Comparison of ENCODE assay signal across 20 cellular contexts in genomic region chr15:78691167-78691872, GRCh38. TPM values are rescaled to one million over a fixed set of nuclear protein-coding genes. Genes with fewer than 3 reads are reported as not detected.
DNase-seq lines count a peak whose midpoint lies in the region; ATAC-seq, FAIRE-seq and TF ChIP-seq lines count a peak whose summit lies in the region.
"Had no signal": no experiment of that assay in that cellular context is flagged by ENCODE, and none has a peak within 500 bp of the region (broad histone marks: within the 10 kb centered on the region; RNA-seq: fewer than 3 reads in every experiment).

No MANE protein-coding gene starts in this region.

- ATAC-seq in omental fat pad (ENCODE audit: low FRiP score), result peak; percentile 10
- no peak for ATAC-seq in GM18520 (IDR thresholded peaks at IDR 0.05; ENCODE audit: unreplicated experiment)

- no peaks in the 10 kb centered on the region for H3K36me3 ChIP-seq in BLaER1
- no peaks in the 10 kb centered on the region for H3K36me3 ChIP-seq in OCI-LY3 (replicated peaks; ENCODE audit: low read depth, low read length)
- H3K36me3 ChIP-seq in H1 (ENCODE audit: control insufficient read depth in 2 of 4, insufficient read depth in 4 of 4, low read length in 3 of 4), result no peaks in the 10 kb centered on the region
- H3K36me3 ChIP-seq: HAP-1, Peyer's patch had no signal

- H4K8ac ChIP-seq in H1 (ENCODE audit: extremely low read depth, insufficient read depth, low read length), result no peak overlapping the region

- no peak overlapping the region for H3K23ac ChIP-seq in H1 (ENCODE audit: insufficient read length)

- H2BK12ac ChIP-seq in H1 (ENCODE audit: low read depth, low read length), result no peak overlapping the region

- no peak for TF ChIP-seq RAD21 in H1 (IDR thresholded peaks at IDR 0.05 in 1 of 2, conservative IDR thresholded peaks at IDR 0.05 in 1 of 2; ENCODE audit: low read depth in 2 of 2, low read length in 2 of 2)

- 84% methylated on average over 9 of the region's 9 CpGs; no CpG with 5 or more reads in 1 of the 2 experiments for WGBS in H1 (ENCODE audit: extremely low coverage in 1 of 2, insufficient coverage in 1 of 2, insufficient read length in 1 of 2, insufficient replicate concordance in 2 of 2, low coverage in 1 of 2, low lambda C conversion rate in 2 of 2, missing lambda C conversion rate in 1 of 2), 2 experiments

- POLR2A ChIA-PET in H1 (lab: Charles Lee; ENCODE audit: partially characterized antibody), result interaction anchor here (0.6 to 0.8 kb wide), 2 partner anchors 10 to 36 kb away, joined by 3 read pairs; no protein-coding TSS in a partner anchor

- CTCF ChIA-PET in H1 (lab: Charles Lee; ENCODE audit: partially characterized antibody), result interaction anchor here (0.7 to 9.0 kb wide), 10 partner anchors 8 to 74 kb away, joined by 3 to 57 read pairs (median 4); partner anchors contain the start of gene CHRNB4

- H3K27ac ChIP-seq in BLaER1, result 0 out of 2 replicates have a peak overlapping the region, but pooled peaks have one; percentile 22
- no peak overlapping the region for H3K27ac ChIP-seq in OCI-LY3 (ENCODE audit: low read length)
- H3K27ac ChIP-seq in H1 (ENCODE audit: low read depth, low read length), result no peak overlapping the region
- H3K27ac ChIP-seq: Peyer's patch had no signal

- peak overlapping the region; percentile 71; the same call in 1 of the 2 replicates for H2AK5ac ChIP-seq in H1 (ENCODE audit: low read depth, low read length)

- H3K56ac ChIP-seq in H1 (replicated peaks; ENCODE audit: insufficient read length, low read depth, low read length), result no peak overlapping the region

- no peak overlapping the region for H3K4ac ChIP-seq in H1 (replicated peaks; ENCODE audit: insufficient read length, low read depth, low read length)

- H3K79me1 ChIP-seq in H1 (ENCODE audit: low read depth, low read length), result no peaks in the 10 kb centered on the region

- H3K18ac ChIP-seq in H1 (ENCODE audit: extremely low read depth, low read length), result no peak overlapping the region

- no peak overlapping the region for H3K14ac ChIP-seq in H1 (ENCODE audit: insufficient read length)

- H3K9me3 ChIP-seq in BLaER1 (no peaks in the 10 kb centered on the region), OCI-LY3 (ENCODE audit: insufficient read depth, low read length) (no peaks in the 10 kb centered on the region), H1 (ENCODE audit: insufficient read depth in 2 of 2, low read depth in 1 of 2, low read length in 1 of 2) (no peaks in the 10 kb centered on the region)
- H3K9me3 ChIP-seq: HAP-1, Peyer's patch had no signal

- peak overlapping the region; percentile 74; the same call in 1 of the 2 replicates for H2BK20ac ChIP-seq in H1 (ENCODE audit: low read length)

- H3K4me1 ChIP-seq in BLaER1, result peaks cover 24% of the 10 kb centered on the region
- peaks cover 28% of the 10 kb centered on the region for H3K4me1 ChIP-seq in OCI-LY3 (ENCODE audit: low read length)
- peaks cover 0 to 7% (median 3%) of the 10 kb centered on the region in 4 experiments; a peak in 4 of 7 replicates for H3K4me1 ChIP-seq in H1 (replicated peaks in 1 of 4; ENCODE audit: control insufficient read depth in 3 of 4, insufficient read depth in 4 of 4, low read length in 3 of 4)
- H3K4me1 ChIP-seq: HAP-1, Peyer's patch had no signal

- no peak for TF ChIP-seq EP300 in H1 (IDR thresholded peaks at IDR 0.05; ENCODE audit: borderline replicate concordance in 1 of 2, low read depth in 2 of 2, low read length in 2 of 2)

- no peak for TF ChIP-seq CTCF in OCI-LY3 (IDR thresholded peaks at IDR 0.05; ENCODE audit: low read depth, low read length)
- no peak for TF ChIP-seq CTCF in H1 (IDR thresholded peaks at IDR 0.05; ENCODE audit: control extremely low read depth in 1 of 3, insufficient read depth in 1 of 3, low read depth in 1 of 3, low read length in 3 of 3)
- TF ChIP-seq CTCF in omental fat pad (IDR thresholded peaks at IDR 0.05), result no peak

- H4K20me1 ChIP-seq in BLaER1 (no peaks in the 10 kb centered on the region), OCI-LY3 (ENCODE audit: insufficient read depth, low read length) (no peaks in the 10 kb centered on the region), H1 (replicated peaks in 1 of 2; ENCODE audit: control insufficient read depth in 1 of 2, insufficient read depth in 2 of 2, low read length in 2 of 2) (no peaks in the 10 kb centered on the region)

- H3K27me3 ChIP-seq in BLaER1, result no peaks in the 10 kb centered on the region
- no peaks in the 10 kb centered on the region for H3K27me3 ChIP-seq in OCI-LY3 (ENCODE audit: low read depth, low read length)
- H3K27me3 ChIP-seq in H1 (replicated peaks in 1 of 4; ENCODE audit: control insufficient read depth in 3 of 4, extremely low read depth in 1 of 4, insufficient read depth in 3 of 4, low read length in 3 of 4), result no peaks in the 10 kb centered on the region
- H3K27me3 ChIP-seq: Peyer's patch had no signal

- H3K79me2 ChIP-seq in OCI-LY3 (ENCODE audit: low read length) (no peaks in the 10 kb centered on the region), H1 (ENCODE audit: control insufficient read depth in 1 of 2, insufficient read depth in 2 of 2, low read length in 2 of 2) (no peaks in the 10 kb centered on the region)

- H4K91ac ChIP-seq in H1 (replicated peaks; ENCODE audit: insufficient read length, low read length), result no peak overlapping the region

- no peak for TF ChIP-seq POLR2A in H1 (IDR thresholded peaks at IDR 0.05; ENCODE audit: control extremely low read depth in 1 of 2, low read depth in 2 of 2, low read length in 2 of 2)

- DNase-seq in H1 (ENCODE audit: low read depth in 1 of 2, low spot score in 2 of 2), result no peak
- no peak for DNase-seq in omental fat pad (ENCODE audit: low spot score)
- no peak for DNase-seq in effector CD4-positive, alpha-beta T cell
- no peak for DNase-seq in GF-D8 (lab: John Stamatoyannopoulos, UW)
- DNase-seq: AML-193; CD4-positive, alpha-beta memory T cell; DMS79; Karpas-422; MM.1S; NCI-H1105; NCI-H1694 treated with DMSO at 0.1 percent for 48 hours; NCI-H774; Peyer's patch; SHP77 treated with DMSO at 0.1 percent for 48 hours had no signal

- no peaks in the 10 kb centered on the region for H3K23me2 ChIP-seq in H1 (ENCODE audit: low read depth, low read length)

- FAIRE-seq in H1 (lab: Jason Lieb, UNC), result no peak
- FAIRE-seq: G401.6, GM12892 had no signal

- no peak overlapping the region for H2BK120ac ChIP-seq in H1 (replicated peaks; ENCODE audit: low read depth, low read length)

- H3K4me2 ChIP-seq in BLaER1 (peak overlapping the region; percentile 53), OCI-LY3 (ENCODE audit: low read length) (no peak overlapping the region), H1 (ENCODE audit: insufficient read depth in 1 of 2, low read depth in 2 of 2, low read length in 2 of 2) (no peak overlapping the region)

- no peak overlapping the region for H2BK5ac ChIP-seq in H1 (ENCODE audit: low read depth, low read length)

- H3K4me3 ChIP-seq in BLaER1 (no peak overlapping the region), OCI-LY3 (ENCODE audit: low read length) (no peak overlapping the region), H1 (ENCODE audit: extremely low read depth in 1 of 4, insufficient read depth in 2 of 4, low read depth in 3 of 4, low read length in 4 of 4) (no peak overlapping the region)
- H3K4me3 ChIP-seq: HAP-1, Peyer's patch had no signal

- H3K9ac ChIP-seq in BLaER1 (no peak overlapping the region), OCI-LY3 (ENCODE audit: low read length) (no peak overlapping the region), H1 (replicated peaks in 1 of 4; ENCODE audit: extremely low read depth in 1 of 4, low read depth in 3 of 4, low read length in 3 of 4) (no peak overlapping the region)

- H4K5ac ChIP-seq in H1 (ENCODE audit: insufficient read length, low read depth, low read length), result no peak overlapping the region

- H2AFZ ChIP-seq in OCI-LY3 (ENCODE audit: low read depth, low read length) (peak overlapping the region; percentile 49; the same call in 1 of the 2 replicates), H1 (ENCODE audit: low read length) (peak overlapping the region; percentile 27; the same call in 1 of the 2 replicates)

- no peak overlapping the region for H2BK15ac ChIP-seq in H1 (ENCODE audit: low read length)

TF ChIP-seq in H1, 55 proteins besides CTCF, POLR2A, EP300 and RAD21:
- TF ChIP-seq ZNF274 (IDR thresholded peaks at IDR 0.05; ENCODE audit: borderline replicate concordance, extremely low read depth, low read length) (no peak), CTBP2 (IDR thresholded peaks at IDR 0.05; ENCODE audit: borderline replicate concordance, insufficient read depth, insufficient read length, low read length) (no peak), E2F6 (IDR thresholded peaks at IDR 0.05) (no peak)

RNA-seq across cellular contexts. Expression of gene CHRNB4, which starts 50.3 kb away (rescaled TPM):
- total RNA-seq in H1 (2021; fragmentation: NEBNext Ultra II Directional; extraction: Animal tissue kit (Norgen Biotek cat#: 25700)), result 2.4 and 2.6 TPM in 2 replicates
- polyA plus RNA-seq in H1 (2011; rRNA removed), result 4.1 and 4.5 TPM in 2 replicates
- polyA plus RNA-seq in H1 (2011; cell fraction: cytosol; rRNA removed), result 2.2 TPM
- polyA plus RNA-seq in H1 (2011; cell fraction: nucleus; rRNA removed), result 2.7 TPM
- 2.0 to 3.4 TPM (median 3.1 TPM) in 4 replicates for polyA plus RNA-seq in H1 (2012, experiment 1 of 2)
- polyA plus RNA-seq in H1 (2012, experiment 2 of 2), result 3.1 TPM
- polyA plus RNA-seq in H1 (2013, experiment 1 of 2), result 3.2 TPM
- 3.4 TPM for polyA plus RNA-seq in H1 (2013, experiment 2 of 2)
- 5.1 and 6.1 TPM in 2 replicates for polyA minus RNA-seq in H1 (2011; rRNA and poly(A)+ RNA removed)
- polyA minus RNA-seq in H1 (2011; cell fraction: cytosol; rRNA and poly(A)+ RNA removed), result 2.1 TPM
- 1.5 TPM for polyA minus RNA-seq in H1 (2011; cell fraction: nucleus; rRNA and poly(A)+ RNA removed)
- not detected for total RNA-seq in omental fat pad
- total RNA-seq: CD4-positive, alpha-beta memory T cell; Peyer's patch had no signal
- polyA plus RNA-seq: CD4-positive, alpha-beta memory T cell had no signal
